ENCODE assay signal across 10 cellular contexts in genomic region chrX:25278341-25278740, GRCh38.
"Had no signal": no experiment of that assay in that cellular context is flagged by ENCODE, and none has a peak within 500 bp of the region (broad histone marks: within the 10 kb centered on the region; RNA-seq: fewer than 3 reads in every experiment).

No MANE protein-coding gene starts in this region.

- FAIRE-seq: H1, H54, HepG2 had no signal

- H2AFZ ChIP-seq: GM23338 had no signal

- H3K9me3 Mint-ChIP-seq: GM23338, HFFc6 had no signal

- H3K27me3 Mint-ChIP-seq: IgD-negative memory B cell had no signal

- H3K4me2 ChIP-seq: GM23338 had no signal

- H3K36me3 Mint-ChIP-seq: IgD-negative memory B cell had no signal

- ATAC-seq: GM23338, HCT116, HepG2 had no signal

- H3K4me3 ChIP-seq: GM23338 had no signal

- H3K27ac Mint-ChIP-seq: GM23338, H9, HFFc6, IgD-negative memory B cell had no signal

- H3K27ac ChIP-seq: HL-60 had no signal

- H3K4me1 Mint-ChIP-seq: IgD-negative memory B cell had no signal

- H3K4me3 Mint-ChIP-seq: GM23338, H9, HFFc6, IgD-negative memory B cell had no signal

- DNase-seq: H9, HFFc6, KBM-7 had no signal
